Comparison of ENCODE assay signal across 33 cellular contexts in genomic region chr3:43685921-43686320, GRCh38.
"Had no signal": no experiment of that assay in that cellular context is flagged by ENCODE, and none has a peak within 500 bp of the region (broad histone marks: within the 10 kb centered on the region; RNA-seq: fewer than 3 reads in every experiment).

No MANE protein-coding gene starts in this region.

- H3K27ac ChIP-seq: adrenal gland, ascending aorta, body of pancreas, brain microvascular endothelial cell, breast epithelium, cardiac muscle cell had no signal

- H3K27me3 ChIP-seq: adrenal gland, ascending aorta, body of pancreas, brain microvascular endothelial cell, breast epithelium, cardiac muscle cell had no signal

- FAIRE-seq: astrocyte, bronchial epithelial cell had no signal

- H3K4me1 ChIP-seq: breast epithelium had no signal

- ATAC-seq: activated naive CD4-positive, alpha-beta T cell treated with anti-CD3 and anti-CD28 coated beads, Interleukin-2, amount 50 U/mL, for 72 hours; activated naive CD8-positive, alpha-beta T cell treated with anti-CD3 and anti-CD28 coated beads, Interleukin-2, amount 50 U/mL, for 24 hours; activated T-cell treated with anti-CD3 and anti-CD28 coated beads, Interleukin-2, amount 50 U/mL, for 4 hours; activated T-cell treated with anti-CD3 and anti-CD28 coated beads, Interleukin-2, amount 50 U/mL, for 72 hours; activated T-helper 17 cell treated with anti-CD3 and anti-CD28 coated beads, Interleukin-2, amount 50 U/mL, for 72 hours; body of pancreas had no signal

- H3K9me3 ChIP-seq: adrenal gland, ascending aorta, body of pancreas, breast epithelium had no signal

- DNase-seq: activated effector memory CD4-positive, alpha-beta T cell treated with anti-CD3 and anti-CD28 coated beads, Interleukin-2, amount 50 U/mL, for 16 hours; activated effector memory CD4-positive, alpha-beta T cell treated with Interleukin-2 at 50 U/mL for 16 hours; activated gamma-delta T cell; activated gamma-delta T cell treated with Interleukin-2 at 50 U/mL for 16 hours; activated naive CD4-positive, alpha-beta T cell; activated naive CD4-positive, alpha-beta T cell treated with anti-CD3 and anti-CD28 coated beads for 36 hours; activated naive CD4-positive, alpha-beta T cell treated with anti-CD3 and anti-CD28 coated beads, Interleukin-2, amount 10 ng/mL, durations not matched to agents 7 days and 5 days; activated naive CD4-positive, alpha-beta T cell treated with anti-CD3 and anti-CD28 coated beads, Interleukin-2, amount 50 U/mL, for 16 hours; activated naive CD4-positive, alpha-beta T cell treated with Interleukin-2 at 50 U/mL for 16 hours; activated naive CD8-positive, alpha-beta T cell treated with anti-CD3 and anti-CD28 coated beads for 36 hours; activated naive CD8-positive, alpha-beta T cell treated with anti-CD3 and anti-CD28 coated beads, Interleukin-2, amount 10 ng/mL, durations not matched to agents 7 days and 5 days; activated naive CD8-positive, alpha-beta T cell treated with anti-CD3 and anti-CD28 coated beads, Interleukin-2, amount 50 U/mL, for 24 hours; activated T-cell treated with anti-CD3 and anti-CD28 coated beads, Interleukin-2, amount 50 U/mL, for 24 hours; activated T-cell treated with anti-CD3 and anti-CD28 coated beads, Interleukin-2, amount 50 U/mL, for 4 hours; activated T-cell treated with anti-CD3 and anti-CD28 coated beads, Interleukin-2, amount 50 U/mL, for 48 hours; activated T-cell treated with anti-CD3 and anti-CD28 coated beads, Interleukin-2, amount 50 U/mL, for 72 hours; adrenal gland; amniotic stem cell; amygdala; anterior cingulate cortex; aorta; body of pancreas; brain microvascular endothelial cell; caudate nucleus; central memory CD4-positive, alpha-beta T cell; cerebellar nuclear complex had no signal

- H3K4me3 ChIP-seq: adrenal gland, ascending aorta, body of pancreas, breast epithelium, cardiac muscle cell had no signal

- H3K36me3 ChIP-seq: adrenal gland, ascending aorta, brain microvascular endothelial cell, breast epithelium, cardiac muscle cell had no signal
